8 cellular contexts compared by ENCODE assay signal in the genomic region with DNA sequence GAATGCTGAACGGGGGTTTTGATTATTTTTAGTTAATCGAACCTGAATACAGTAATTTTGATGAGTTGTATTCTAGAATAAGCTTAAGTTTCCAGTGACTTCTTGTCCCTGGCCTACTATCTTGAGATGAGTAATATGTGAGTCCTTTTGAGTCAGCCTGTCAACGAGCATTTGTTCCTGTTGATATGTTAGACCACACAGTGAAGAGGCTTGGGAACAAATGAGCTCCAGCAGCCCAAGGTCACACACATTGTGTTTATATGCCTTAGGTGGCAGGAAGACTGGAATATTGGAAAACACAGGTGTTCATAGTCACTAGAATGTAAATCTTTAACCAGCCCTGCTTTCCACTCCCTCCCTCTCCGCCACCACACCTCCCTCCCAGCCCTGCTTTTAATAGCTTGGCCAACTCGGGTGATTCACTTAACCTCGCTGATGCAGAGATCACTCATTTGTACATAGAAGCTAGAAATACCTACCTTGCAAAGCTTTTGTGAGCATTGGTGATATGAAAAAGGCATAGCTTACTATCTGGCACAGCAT. TPM values are rescaled to one million over a fixed set of nuclear protein-coding genes. Genes with fewer than 3 reads are reported as not detected.
DNase-seq lines count a peak whose midpoint lies in the region; ATAC-seq and TF ChIP-seq lines count a peak whose summit lies in the region.

No MANE protein-coding gene starts in this region.

- peak; percentile 27 for DNase-seq in activated CD4-positive, alpha-beta T cell treated with anti-CD3 and anti-CD28 coated beads for 48 hours
- no peak for DNase-seq in activated CD4-positive, alpha-beta T cell treated with anti-CD3 and anti-CD28 coated beads for 4 hours
- peak; percentile 28 for DNase-seq in NCI-H774 (lab: John Stamatoyannopoulos, UW)
- DNase-seq in fibroblast of villous mesenchyme (ENCODE audit: low read depth), result peak; percentile 79
- no peak for DNase-seq in NCI-H2196 treated with DMSO at 0.1 percent for 48 hours (lab: John Stamatoyannopoulos, UW; ENCODE audit: unreplicated experiment)
- DNase-seq in germinal center (ENCODE audit: low spot score), result no peak
- no peak for DNase-seq in NCI-H1930 (lab: John Stamatoyannopoulos, UW)

- no peak for TF ChIP-seq CTCF in fibroblast of villous mesenchyme (IDR thresholded peaks at IDR 0.05; ENCODE audit: insufficient read depth, low read depth, low read length)

- peak; percentile 84 for ATAC-seq in HG02623 (IDR thresholded peaks at IDR 0.05; ENCODE audit: unreplicated experiment)

- no peak overlapping the region for H3K4me3 ChIP-seq in fibroblast of villous mesenchyme (ENCODE audit: low read depth, low read length)

RNA-seq across cellular contexts. Expression of a gene that starts 9.1 kb away (rescaled TPM):
- total RNA-seq in fibroblast of villous mesenchyme, result 13.4 and 21.3 TPM in 2 replicates

RNA-seq across cellular contexts. Expression of a gene that starts 18.7 kb away (rescaled TPM):
- not detected in 2 replicates for total RNA-seq in fibroblast of villous mesenchyme

Comparison
In these comparisons a context has a peak if more than half of its experiments do, and no peak if none do; other contexts are left out.
1. DNase-seq: peak in activated CD4-positive, alpha-beta T cell treated with anti-CD3 and anti-CD28 coated beads for 48 hours (single experiment), NCI-H774 (single experiment) and fibroblast of villous mesenchyme (single experiment); none in activated CD4-positive, alpha-beta T cell treated with anti-CD3 and anti-CD28 coated beads for 4 hours (0 of 2), NCI-H2196 treated with DMSO at 0.1 percent for 48 hours (single experiment), germinal center (single experiment) and NCI-H1930 (0 of 2).